ENCODE assay signal across 11 cellular contexts in the genomic region with DNA sequence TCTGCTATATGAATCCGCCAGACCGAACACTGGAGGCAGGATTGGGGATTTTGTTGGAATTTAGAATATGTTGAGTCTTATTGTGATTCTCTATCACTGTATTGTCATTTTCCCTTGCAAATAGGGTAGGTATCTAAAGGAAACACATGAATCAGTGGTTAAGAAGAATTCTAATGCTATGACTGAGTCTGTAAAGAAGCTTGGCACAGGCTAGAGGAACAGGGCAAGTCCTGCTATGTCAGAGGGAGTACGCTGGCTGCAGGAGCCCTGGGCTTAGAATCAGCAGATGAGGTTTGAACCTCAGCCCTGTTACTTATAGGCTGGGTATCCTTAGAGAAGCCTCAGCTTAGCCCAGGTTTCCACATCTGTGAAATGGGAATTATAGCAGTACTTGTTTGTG.
DNase-seq lines count a peak whose midpoint lies in the region; ATAC-seq and TF ChIP-seq lines count a peak whose summit lies in the region.
"Had no signal": no experiment of that assay in that cellular context is flagged by ENCODE, and none has a peak within 500 bp of the region (broad histone marks: within the 10 kb centered on the region; RNA-seq: fewer than 3 reads in every experiment).

No MANE protein-coding gene starts in this region.

- TF ChIP-seq CTCF in AG09319 (IDR thresholded peaks at IDR 0.05; ENCODE audit: low read depth, low read length) (no peak), brain microvascular endothelial cell (IDR thresholded peaks at IDR 0.05; ENCODE audit: low read depth, low read length, missing control alignments) (no peak)

- H3K4me1 ChIP-seq in mesenchymal stem cell (ENCODE audit: control insufficient read depth, insufficient read depth, low read depth, low read length) = peaks cover 2% of the 10 kb centered on the region
- H3K4me1 ChIP-seq: Caco-2, parathyroid adenoma had no signal

- peak; percentile 55 for DNase-seq in AG09319 (ENCODE audit: extremely low read depth, low read depth)
- peak; percentile 90 for DNase-seq in HT1080 (ENCODE audit: low read depth)
- peak; percentile 92 for DNase-seq in brain microvascular endothelial cell
- peak; percentile 60 for DNase-seq in mesenchymal stem cell
- no peak for DNase-seq in MV-4-11 (lab: John Stamatoyannopoulos, UW)
- DNase-seq in KBM-7 = no peak
- no peak for DNase-seq in NCI-H1105 treated with DMSO at 0.1 percent for 48 hours (lab: John Stamatoyannopoulos, UW)
- DNase-seq: Caco-2, T-helper 9 cell had no signal

- H2BK12ac ChIP-seq in mesenchymal stem cell (ENCODE audit: low read length in 2 of 2) = no peak overlapping the region

- in situ Hi-C loops in brain microvascular endothelial cell (cut with HindIII; ENCODE audit: low pct_ligation_motif_present, low sequenced_read_pairs) = no loop called here
- in situ Hi-C loops in KBM-7 (cut with MboI; ENCODE audit: low pct_unique_long_range_greater_than_20kb, low sequenced_read_pairs) = no loop called here

- no peak overlapping the region for H3K9ac ChIP-seq in mesenchymal stem cell (ENCODE audit: low read length)
- H3K9ac ChIP-seq: parathyroid adenoma had no signal

- H3K18ac ChIP-seq in mesenchymal stem cell (ENCODE audit: low read depth in 1 of 2, low read length in 2 of 2) = no peak overlapping the region

- 90% methylated on average over 3 of the region's 3 CpGs for WGBS in mesenchymal stem cell

- no peak overlapping the region for H2AK5ac ChIP-seq in mesenchymal stem cell (ENCODE audit: low read length, severe bottlenecking)

- H3K4me2 ChIP-seq in mesenchymal stem cell (ENCODE audit: low read length, poor library complexity, severe bottlenecking) = no peak overlapping the region

- H3K4me3 ChIP-seq in brain microvascular endothelial cell (ENCODE audit: low read depth, low read length) = no peak overlapping the region
- H3K4me3 ChIP-seq in mesenchymal stem cell (ENCODE audit: insufficient read depth in 1 of 2, low read depth in 1 of 2, low read length in 2 of 2) = no peak overlapping the region

- H3K27ac ChIP-seq in brain microvascular endothelial cell (peak overlapping the region; percentile 71), mesenchymal stem cell (ENCODE audit: low read length, poor library complexity, severe bottlenecking) (peak overlapping the region; percentile 1)
- H3K27ac ChIP-seq: parathyroid adenoma had no signal

- H2BK15ac ChIP-seq in mesenchymal stem cell (ENCODE audit: low read depth, poor library complexity, severe bottlenecking) = no peak overlapping the region

- no peak overlapping the region for H2AFZ ChIP-seq in mesenchymal stem cell (ENCODE audit: low read depth, low read length)
- H2AFZ ChIP-seq: parathyroid adenoma had no signal

- ATAC-seq in activated CD4-positive, CD25-positive, alpha-beta regulatory T cell treated with anti-CD3 and anti-CD28 coated beads, Interleukin-2, amount 50 U/mL, for 24 hours = no peak

- no peak overlapping the region for H4K8ac ChIP-seq in mesenchymal stem cell (ENCODE audit: low read length)

- H3K14ac ChIP-seq in mesenchymal stem cell (ENCODE audit: low read length in 2 of 2) = no peak overlapping the region

- no peak overlapping the region for H2BK5ac ChIP-seq in mesenchymal stem cell (ENCODE audit: low read depth, low read length, poor library complexity, severe bottlenecking)

- H4K91ac ChIP-seq in mesenchymal stem cell (ENCODE audit: low read length) = no peak overlapping the region

- no peaks in the 10 kb centered on the region for H3K36me3 ChIP-seq in brain microvascular endothelial cell (replicated peaks)
- no peaks in the 10 kb centered on the region for H3K36me3 ChIP-seq in mesenchymal stem cell (ENCODE audit: control insufficient read depth in 1 of 2, insufficient read depth in 2 of 2, low read depth in 1 of 2, low read length in 2 of 2)

- H3K23ac ChIP-seq in mesenchymal stem cell (ENCODE audit: low read length in 2 of 2) = no peak overlapping the region

- H3K9me3 ChIP-seq in mesenchymal stem cell (ENCODE audit: control insufficient read depth, low read length) = no peaks in the 10 kb centered on the region
- H3K9me3 ChIP-seq: Caco-2 had no signal

- H3K4ac ChIP-seq in mesenchymal stem cell (ENCODE audit: low read depth in 1 of 2, low read length in 2 of 2) = no peak overlapping the region

- no peak overlapping the region for H2BK120ac ChIP-seq in mesenchymal stem cell (ENCODE audit: low read depth, low read length)

- H3K79me1 ChIP-seq in mesenchymal stem cell (replicated peaks; ENCODE audit: low read length, poor library complexity, severe bottlenecking) = no peaks in the 10 kb centered on the region

- H3K27me3 ChIP-seq in brain microvascular endothelial cell (replicated peaks) = no peaks in the 10 kb centered on the region
- H3K27me3 ChIP-seq in mesenchymal stem cell (ENCODE audit: control insufficient read depth in 1 of 2, insufficient read depth in 1 of 2, low read length in 2 of 2) = no peaks in the 10 kb centered on the region

Comparison
In these comparisons a context has a peak if more than half of its experiments do, and no peak if none do; other contexts are left out.
1. DNase-seq: peak in AG09319 (single experiment), HT1080 (single experiment), brain microvascular endothelial cell (single experiment) and mesenchymal stem cell (single experiment); none in MV-4-11 (single experiment), KBM-7 (single experiment) and NCI-H1105 treated with DMSO at 0.1 percent for 48 hours (single experiment).